ENCODE assay signal across 1 cellular context in the genomic region with DNA sequence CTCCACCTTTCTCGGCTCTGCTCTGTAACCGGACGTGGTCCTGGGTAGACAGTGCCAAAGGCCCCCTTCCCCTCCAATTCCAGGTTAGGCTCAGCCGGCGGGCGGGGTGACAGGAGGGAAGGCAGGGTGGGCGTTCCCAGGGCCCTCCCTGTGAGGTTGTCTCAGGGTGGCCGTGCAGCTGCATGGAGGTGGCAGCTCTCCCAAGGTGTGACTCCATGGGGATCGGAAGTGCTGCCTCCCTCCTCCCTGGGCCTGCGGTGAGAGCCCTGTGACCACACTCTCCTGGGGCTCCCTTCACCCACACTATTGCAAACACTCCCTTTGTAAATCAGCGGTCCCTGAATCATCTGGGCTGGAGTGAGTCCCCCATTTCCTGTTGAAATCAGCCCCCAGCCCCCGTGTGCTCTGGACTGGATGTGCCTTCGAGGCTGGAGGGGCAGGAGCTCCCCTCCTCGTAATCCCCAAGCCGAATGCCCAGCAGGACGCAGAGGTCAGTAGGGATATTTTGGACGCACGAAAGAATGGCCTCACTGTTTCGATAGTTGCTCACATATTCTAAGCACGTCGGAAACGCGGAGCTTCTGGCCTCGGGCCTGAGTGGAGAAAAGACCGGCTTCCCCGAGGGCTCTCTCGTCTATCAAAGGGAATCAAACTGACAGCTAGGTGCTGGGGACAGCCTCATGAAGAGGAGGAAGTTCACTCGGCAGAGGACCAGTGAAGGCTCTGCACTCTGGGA.
TF ChIP-seq lines count a peak whose summit lies in the region.

No MANE protein-coding gene starts in this region.

TF ChIP-seq in GM23338, 12 proteins besides CTCF, POLR2A, EP300 and RAD21 (continued from another document):
- TF ChIP-seq, protein P1, sequence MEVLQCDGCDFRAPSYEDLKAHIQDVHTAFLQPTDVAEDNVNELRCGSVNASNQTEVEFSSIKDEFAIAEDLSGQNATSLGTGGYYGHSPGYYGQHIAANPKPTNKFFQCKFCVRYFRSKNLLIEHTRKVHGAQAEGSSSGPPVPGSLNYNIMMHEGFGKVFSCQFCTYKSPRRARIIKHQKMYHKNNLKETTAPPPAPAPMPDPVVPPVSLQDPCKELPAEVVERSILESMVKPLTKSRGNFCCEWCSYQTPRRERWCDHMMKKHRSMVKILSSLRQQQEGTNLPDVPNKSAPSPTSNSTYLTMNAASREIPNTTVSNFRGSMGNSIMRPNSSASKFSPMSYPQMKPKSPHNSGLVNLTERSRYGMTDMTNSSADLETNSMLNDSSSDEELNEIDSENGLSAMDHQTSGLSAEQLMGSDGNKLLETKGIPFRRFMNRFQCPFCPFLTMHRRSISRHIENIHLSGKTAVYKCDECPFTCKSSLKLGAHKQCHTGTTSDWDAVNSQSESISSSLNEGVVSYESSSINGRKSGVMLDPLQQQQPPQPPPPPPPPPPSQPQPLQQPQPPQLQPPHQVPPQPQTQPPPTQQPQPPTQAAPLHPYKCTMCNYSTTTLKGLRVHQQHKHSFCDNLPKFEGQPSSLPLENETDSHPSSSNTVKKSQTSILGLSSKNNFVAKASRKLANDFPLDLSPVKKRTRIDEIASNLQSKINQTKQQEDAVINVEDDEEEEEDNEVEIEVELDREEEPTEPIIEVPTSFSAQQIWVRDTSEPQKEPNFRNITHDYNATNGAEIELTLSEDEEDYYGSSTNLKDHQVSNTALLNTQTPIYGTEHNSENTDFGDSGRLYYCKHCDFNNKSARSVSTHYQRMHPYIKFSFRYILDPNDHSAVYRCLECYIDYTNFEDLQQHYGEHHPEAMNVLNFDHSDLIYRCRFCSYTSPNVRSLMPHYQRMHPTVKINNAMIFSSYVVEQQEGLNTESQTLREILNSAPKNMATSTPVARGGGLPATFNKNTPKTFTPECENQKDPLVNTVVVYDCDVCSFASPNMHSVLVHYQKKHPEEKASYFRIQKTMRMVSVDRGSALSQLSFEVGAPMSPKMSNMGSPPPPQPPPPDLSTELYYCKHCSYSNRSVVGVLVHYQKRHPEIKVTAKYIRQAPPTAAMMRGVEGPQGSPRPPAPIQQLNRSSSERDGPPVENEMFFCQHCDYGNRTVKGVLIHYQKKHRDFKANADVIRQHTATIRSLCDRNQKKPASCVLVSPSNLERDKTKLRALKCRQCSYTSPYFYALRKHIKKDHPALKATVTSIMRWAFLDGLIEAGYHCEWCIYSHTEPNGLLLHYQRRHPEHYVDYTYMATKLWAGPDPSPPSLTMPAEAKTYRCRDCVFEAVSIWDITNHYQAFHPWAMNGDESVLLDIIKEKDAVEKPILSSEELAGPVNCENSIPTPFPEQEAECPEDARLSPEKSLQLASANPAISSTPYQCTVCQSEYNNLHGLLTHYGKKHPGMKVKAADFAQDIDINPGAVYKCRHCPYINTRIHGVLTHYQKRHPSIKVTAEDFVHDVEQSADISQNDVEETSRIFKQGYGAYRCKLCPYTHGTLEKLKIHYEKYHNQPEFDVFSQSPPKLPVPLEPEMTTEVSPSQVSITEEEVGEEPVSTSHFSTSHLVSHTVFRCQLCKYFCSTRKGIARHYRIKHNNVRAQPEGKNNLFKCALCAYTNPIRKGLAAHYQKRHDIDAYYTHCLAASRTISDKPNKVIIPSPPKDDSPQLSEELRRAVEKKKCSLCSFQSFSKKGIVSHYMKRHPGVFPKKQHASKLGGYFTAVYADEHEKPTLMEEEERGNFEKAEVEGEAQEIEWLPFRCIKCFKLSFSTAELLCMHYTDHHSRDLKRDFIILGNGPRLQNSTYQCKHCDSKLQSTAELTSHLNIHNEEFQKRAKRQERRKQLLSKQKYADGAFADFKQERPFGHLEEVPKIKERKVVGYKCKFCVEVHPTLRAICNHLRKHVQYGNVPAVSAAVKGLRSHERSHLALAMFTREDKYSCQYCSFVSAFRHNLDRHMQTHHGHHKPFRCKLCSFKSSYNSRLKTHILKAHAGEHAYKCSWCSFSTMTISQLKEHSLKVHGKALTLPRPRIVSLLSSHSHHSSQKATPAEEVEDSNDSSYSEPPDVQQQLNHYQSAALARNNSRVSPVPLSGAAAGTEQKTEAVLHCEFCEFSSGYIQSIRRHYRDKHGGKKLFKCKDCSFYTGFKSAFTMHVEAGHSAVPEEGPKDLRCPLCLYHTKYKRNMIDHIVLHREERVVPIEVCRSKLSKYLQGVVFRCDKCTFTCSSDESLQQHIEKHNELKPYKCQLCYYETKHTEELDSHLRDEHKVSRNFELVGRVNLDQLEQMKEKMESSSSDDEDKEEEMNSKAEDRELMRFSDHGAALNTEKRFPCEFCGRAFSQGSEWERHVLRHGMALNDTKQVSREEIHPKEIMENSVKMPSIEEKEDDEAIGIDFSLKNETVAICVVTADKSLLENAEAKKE (CRISPR knock-in tag; IDR thresholded peaks at IDR 0.05) = no peak
- TF ChIP-seq EZH2 (IDR thresholded peaks at IDR 0.05; ENCODE audit: low read depth, unreplicated experiment) = no peak
- no peak for TF ChIP-seq ETS1 (IDR thresholded peaks at IDR 0.05)
- TF ChIP-seq CREB1 (CRISPR knock-in tag; IDR thresholded peaks at IDR 0.05; ENCODE audit: low read depth) = no peak
- no peak for TF ChIP-seq ZNF114 (CRISPR knock-in tag; IDR thresholded peaks at IDR 0.05)
- TF ChIP-seq EZH2phosphoT487 (IDR thresholded peaks at IDR 0.05; ENCODE audit: unreplicated experiment) = no peak
- no peak for TF ChIP-seq JUNB (IDR thresholded peaks at IDR 0.05; ENCODE audit: unreplicated experiment)
- no peak for TF ChIP-seq STAT1 (IDR thresholded peaks at IDR 0.05; ENCODE audit: unreplicated experiment)
